8 cellular contexts compared by ENCODE assay signal in the genomic region with DNA sequence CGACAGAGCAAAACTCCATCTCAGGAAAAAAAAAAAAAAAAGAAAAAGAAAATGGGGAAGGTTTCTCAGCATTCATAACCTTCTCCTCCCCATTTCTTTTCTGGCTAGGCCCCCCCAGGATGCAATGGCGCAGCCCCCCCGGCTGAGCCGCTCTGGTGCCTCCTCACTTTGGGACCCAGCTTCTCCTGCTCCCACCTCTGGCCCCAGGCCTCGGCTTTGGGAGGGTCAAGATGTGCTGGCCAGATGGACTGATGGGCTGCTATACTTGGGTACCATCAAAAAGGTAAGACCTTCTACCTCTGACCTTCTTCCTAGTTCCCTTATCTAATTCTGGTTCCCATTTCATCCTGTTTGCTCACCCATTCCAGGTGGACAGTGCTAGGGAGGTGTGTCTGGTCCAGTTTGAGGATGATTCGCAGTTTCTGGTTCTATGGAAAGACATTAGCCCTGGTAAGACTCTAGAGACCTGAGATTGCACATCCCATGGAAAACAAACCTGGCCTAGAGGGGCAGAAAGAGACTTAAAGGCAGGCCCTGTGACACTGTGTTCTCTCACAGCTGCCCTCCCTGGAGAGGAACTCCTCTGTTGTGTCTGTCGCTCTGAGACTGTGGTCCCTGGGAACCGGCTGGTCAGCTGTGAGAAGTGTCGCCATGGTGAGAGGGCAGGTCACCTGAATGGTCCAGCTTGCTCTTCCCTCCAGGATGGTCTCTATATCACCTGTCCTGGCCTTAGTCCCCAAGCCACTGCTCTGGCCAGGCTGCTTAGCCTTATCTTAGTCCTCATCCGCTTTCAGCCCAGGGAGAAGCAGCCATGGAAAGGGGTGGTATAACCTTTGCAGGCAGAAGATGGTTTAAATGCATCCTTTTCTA. TPM values are rescaled to one million over a fixed set of nuclear protein-coding genes. Genes with fewer than 3 reads are reported as not detected.
DNase-seq lines count a peak whose midpoint lies in the region; ATAC-seq and TF ChIP-seq lines count a peak whose summit lies in the region.
"Had no signal": no experiment of that assay in that cellular context is flagged by ENCODE, and none has a peak within 500 bp of the region (broad histone marks: within the 10 kb centered on the region; RNA-seq: fewer than 3 reads in every experiment).

No MANE protein-coding gene starts in this region.

- TF ChIP-seq POLR2A in HCT116 (IDR thresholded peaks at IDR 0.05; ENCODE audit: borderline replicate concordance, extremely low read depth, insufficient read depth, insufficient read length) = no peak

- no peak for TF ChIP-seq RAD21 in HCT116 (IDR thresholded peaks at IDR 0.05; ENCODE audit: low read depth)

- peak overlapping the region; percentile 81 for H3K4me3 Mint-ChIP-seq in activated naive CD8-positive, alpha-beta T cell treated with anti-CD3 and anti-CD28 coated beads, Interleukin-2, amount 50 U/mL, for 24 hours
- peak overlapping the region; percentile 74 for H3K4me3 Mint-ChIP-seq in osteocyte (ENCODE audit: unreplicated experiment)

- peaks cover 60% of the 10 kb centered on the region for H3K4me1 Mint-ChIP-seq in activated naive CD8-positive, alpha-beta T cell treated with anti-CD3 and anti-CD28 coated beads, Interleukin-2, amount 50 U/mL, for 24 hours
- H3K4me1 Mint-ChIP-seq in osteocyte (ENCODE audit: unreplicated experiment) = peaks cover 45% of the 10 kb centered on the region

- H3K4me3 ChIP-seq in HCT116 (replicated peaks in 1 of 2; ENCODE audit: low read depth in 1 of 2, low read length in 2 of 2) (no peak overlapping the region), left lung (peak overlapping the region in 1 of 2 donors; percentile 84)

- H4K20me1 ChIP-seq in HCT116 (ENCODE audit: insufficient read depth) = no peaks in the 10 kb centered on the region

- CTCF ChIA-PET in HCT116 (lab: Charles Lee) = no interaction called here

- H3K9me3 Mint-ChIP-seq in activated naive CD8-positive, alpha-beta T cell treated with anti-CD3 and anti-CD28 coated beads, Interleukin-2, amount 50 U/mL, for 24 hours = no peaks in the 10 kb centered on the region
- no peaks in the 10 kb centered on the region for H3K9me3 Mint-ChIP-seq in osteocyte (ENCODE audit: unreplicated experiment)

- TF ChIP-seq CTCF in HCT116 (IDR thresholded peaks at IDR 0.05 in 2 of 3, conservative IDR thresholded peaks at IDR 0.05 in 1 of 3; ENCODE audit: borderline replicate concordance in 1 of 3, insufficient read depth in 1 of 3, low read depth in 2 of 3, low read length in 2 of 3) = no peak
- TF ChIP-seq CTCF in osteocyte (IDR thresholded peaks at IDR 0.05) = no peak
- TF ChIP-seq CTCF in left lung (IDR thresholded peaks at IDR 0.05) = no peak

- H3K27me3 Mint-ChIP-seq in activated naive CD8-positive, alpha-beta T cell treated with anti-CD3 and anti-CD28 coated beads, Interleukin-2, amount 50 U/mL, for 24 hours = no peaks in the 10 kb centered on the region
- no peaks in the 10 kb centered on the region for H3K27me3 Mint-ChIP-seq in osteocyte (ENCODE audit: unreplicated experiment)

- intact Hi-C loops in HCT116 (cut with micrococcal nuclease) (loop anchor here (5.0 to 10.0 kb wide), 2 partner anchors 115 to 208 kb away; a partner anchor contains a TSS), left lung (cut with DNase I) (loop anchor here in 1 of 2 donors (10.0 kb wide), 1 partner anchor 98 kb away; a partner anchor contains a TSS)

- no peaks in the 10 kb centered on the region for H3K27me3 ChIP-seq in HCT116 (ENCODE audit: insufficient read depth, low read length)
- H3K27me3 ChIP-seq in left lung = no peaks in the 10 kb centered on the region

- BruUV-seq in HCT116 (replicated peaks; lab: Mats Ljungman, UMichigan) = TSS peak; percentile 39

- H3K9me3 ChIP-seq in HCT116 (ENCODE audit: control insufficient read depth in 1 of 2, insufficient read depth in 1 of 2, low read depth in 1 of 2, low read length in 2 of 2) = no peaks in the 10 kb centered on the region
- H3K9me3 ChIP-seq in left lung = no peaks in the 10 kb centered on the region

- peak overlapping the region; percentile 50 for H3K27ac Mint-ChIP-seq in activated naive CD8-positive, alpha-beta T cell treated with anti-CD3 and anti-CD28 coated beads, Interleukin-2, amount 50 U/mL, for 24 hours
- peak overlapping the region; percentile 50 for H3K27ac Mint-ChIP-seq in osteocyte (ENCODE audit: unreplicated experiment)

- 0 out of 2 replicates have a peak overlapping the region, but pooled peaks have one; percentile 11 for H3K9ac ChIP-seq in HCT116 (ENCODE audit: low read length)

- no peak overlapping the region for H3K27ac ChIP-seq in HCT116 (ENCODE audit: low read depth, low read length)
- no peak overlapping the region for H3K27ac ChIP-seq in left lung

- peak overlapping the region; percentile 96; the same call in 1 of the 2 replicates for H3K4me2 ChIP-seq in HCT116 (ENCODE audit: low read length)

- H3K36me3 Mint-ChIP-seq in activated naive CD8-positive, alpha-beta T cell treated with anti-CD3 and anti-CD28 coated beads, Interleukin-2, amount 50 U/mL, for 24 hours (ENCODE audit: low read depth) = peaks cover 15% of the 10 kb centered on the region
- peaks cover 21% of the 10 kb centered on the region for H3K36me3 Mint-ChIP-seq in osteocyte (ENCODE audit: unreplicated experiment)

- POLR2A ChIA-PET in HCT116 (lab: Charles Lee) = no interaction called here

- DNase-seq in HCT116 (ENCODE audit: low read depth, low spot score) (no peak), osteocyte (ENCODE audit: extremely low spot score, unreplicated experiment) (no peak), hippocampal formation (lab: John Stamatoyannopoulos, UW) (no peak), NCI-H2029 treated with DMSO at 0.1 percent for 48 hours (lab: John Stamatoyannopoulos, UW) (no peak), left lung (no peak)
- DNase-seq in activated naive CD8-positive, alpha-beta T cell treated with anti-CD3 and anti-CD28 coated beads, Interleukin-2, amount 50 U/mL, for 24 hours = no peak
- DNase-seq: MV-4-11 had no signal

- RAD21 ChIA-PET in HCT116 (lab: Charles Lee; ENCODE audit: low non-redundant PET in 1 of 2, low total read pairs in 2 of 2, uncharacterized antibody in 2 of 2, unreplicated experiment in 2 of 2) = no interaction called here

- H3K36me3 ChIP-seq in HCT116 (ENCODE audit: control insufficient read depth in 1 of 2, insufficient read depth in 2 of 2, low read length in 2 of 2) = peaks cover 8 to 39% of the 10 kb centered on the region in 2 experiments; a peak in 3 of 4 replicates
- peaks cover 0 to 38% of the 10 kb centered on the region in 2 donors for H3K36me3 ChIP-seq in left lung

- no peak overlapping the region for H2AFZ ChIP-seq in HCT116 (ENCODE audit: low read depth, low read length, poor library complexity, severe bottlenecking)

- no peaks in the 10 kb centered on the region for H3K9me2 ChIP-seq in HCT116 (ENCODE audit: insufficient read depth)

- ATAC-seq in HCT116 (no peak), left lung (no peak)
- no peak for ATAC-seq in activated naive CD8-positive, alpha-beta T cell treated with anti-CD3 and anti-CD28 coated beads, Interleukin-2, amount 50 U/mL, for 24 hours
- ATAC-seq: left lobe of liver had no signal

- H3K79me2 ChIP-seq in HCT116 (ENCODE audit: insufficient read depth, low read length) = peaks cover 35% of the 10 kb centered on the region

- H3K4me1 ChIP-seq in HCT116 (ENCODE audit: control insufficient read depth in 1 of 2, insufficient read depth in 2 of 2, low read length in 2 of 2) (peaks cover 10 to 32% of the 10 kb centered on the region in 2 experiments; a peak in 3 of 4 replicates), left lung (peaks cover 18 to 49% of the 10 kb centered on the region in 2 donors)

TF ChIP-seq in HCT116, 20 proteins besides CTCF, POLR2A, EP300 and RAD21 (continues in another document):
- no peak for TF ChIP-seq ELF1 (IDR thresholded peaks at IDR 0.05; ENCODE audit: borderline replicate concordance, low read depth)
- no peak for TF ChIP-seq SP1 (IDR thresholded peaks at IDR 0.05; ENCODE audit: low read depth)
- TF ChIP-seq FOSL1 (IDR thresholded peaks at IDR 0.05; ENCODE audit: low read depth) = no peak
- TF ChIP-seq, protein P1, sequence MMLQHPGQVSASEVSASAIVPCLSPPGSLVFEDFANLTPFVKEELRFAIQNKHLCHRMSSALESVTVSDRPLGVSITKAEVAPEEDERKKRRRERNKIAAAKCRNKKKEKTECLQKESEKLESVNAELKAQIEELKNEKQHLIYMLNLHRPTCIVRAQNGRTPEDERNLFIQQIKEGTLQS (IDR thresholded peaks at IDR 0.05) = no peak
- TF ChIP-seq SIN3A (IDR thresholded peaks at IDR 0.05; ENCODE audit: low read depth) = no peak

RNA-seq across cellular contexts. Expression of a gene that starts 1.6 kb away (rescaled TPM):
- total RNA-seq in HCT116 (2021; ENCODE audit: unreplicated experiment) (40.2 TPM), osteocyte (50.3 and 53.5 TPM in 2 replicates), left lung (10 to 100 TPM; 43.4 to 45.6 TPM)
- 44.1 and 49.9 TPM in 2 replicates for polyA plus RNA-seq in HCT116 (2012)

RNA-seq across cellular contexts. Expression of a gene that starts 5.5 kb away (rescaled TPM):
- total RNA-seq in HCT116 (2021; ENCODE audit: unreplicated experiment) (186 TPM), osteocyte (302 and 325 TPM in 2 replicates), left lung (100 to 1,000 TPM; 144 to 175 TPM)
- 184 and 226 TPM in 2 replicates for polyA plus RNA-seq in HCT116 (2012)

RNA-seq across cellular contexts. Expression of a gene that starts 7.5 kb away (rescaled TPM):
- total RNA-seq in HCT116 (2021; ENCODE audit: unreplicated experiment) = 11.5 TPM
- 6.9 and 8.0 TPM in 2 replicates for polyA plus RNA-seq in HCT116 (2012)
- 30.7 and 34.7 TPM in 2 replicates for total RNA-seq in osteocyte
- 10 to 100 TPM; 18.1 to 18.5 TPM for total RNA-seq in left lung

RNA-seq across cellular contexts. Expression of a gene that starts 20.8 kb away (rescaled TPM):
- total RNA-seq in HCT116 (2021; ENCODE audit: unreplicated experiment) = 84.7 TPM
- polyA plus RNA-seq in HCT116 (2012) = 98.1 and 101 TPM in 2 replicates
- 10.8 and 11.6 TPM in 2 replicates for total RNA-seq in osteocyte
- total RNA-seq in left lung = 1 to 10 TPM; 5.8 to 9.9 TPM

RNA-seq across cellular contexts. Expression of a gene that starts 42.0 kb away (rescaled TPM):
- total RNA-seq in HCT116 (2021; ENCODE audit: unreplicated experiment) (14.2 TPM), osteocyte (7.0 and 7.5 TPM in 2 replicates), left lung (1 to 10 TPM; 5.8 to 9.8 TPM)
- polyA plus RNA-seq in HCT116 (2012) = 9.1 and 11.0 TPM in 2 replicates
